Comparison of ENCODE assay signal across 8 cellular contexts in genomic region chr19:4399871-4400768, GRCh38. TPM values are rescaled to one million over a fixed set of nuclear protein-coding genes. Genes with fewer than 3 reads are reported as not detected.
DNase-seq lines count a peak whose midpoint lies in the region; ATAC-seq and TF ChIP-seq lines count a peak whose summit lies in the region.

Gene SH3GL1, minus strand, starts transcription at chr19:4400547. Its CDS starts 179 bp downstream, at chr19:4400368.

- H3K4me3 ChIP-seq in AG04450 (ENCODE audit: low read depth, low read length) (peak within 1 kb of the TSS; percentile 90), WERI-Rb-1 (ENCODE audit: low read depth, low read length) (peak within 1 kb of the TSS; percentile 90), mammary epithelial cell (replicated peaks in 1 of 3; ENCODE audit: insufficient read depth in 1 of 3, low read depth in 2 of 3, low read length in 3 of 3) (peak within 1 kb of the TSS; percentile 75 to 96 (median 87)), spleen (peak within 1 kb of the TSS; percentile 73 to 99 (median 90))

- POLR2A ChIA-PET in AG04450 (lab: Yijun Ruan, JAX): interaction anchor here (0.6 to 1.0 kb wide), 3 partner anchors 19 to 58 kb away, joined by 3 to 5 read pairs (median 4); no protein-coding TSS in a partner anchor

- peaks cover 78% of the 10 kb centered on the region for H3K79me2 ChIP-seq in mammary epithelial cell (ENCODE audit: insufficient read depth, low read length)

- H2AFZ ChIP-seq in mammary epithelial cell (ENCODE audit: low read depth, low read length): peak within 1 kb of the TSS; percentile 65

- H3K4me1 Mint-ChIP-seq in immature natural killer cell: peaks cover 56 to 78% of the 10 kb centered on the region in 2 donors

- H3K9ac ChIP-seq in mammary epithelial cell (ENCODE audit: insufficient read depth, low read length): peak within 1 kb of the TSS; percentile 86

- TF ChIP-seq CTCF in AG04450 (IDR thresholded peaks at IDR 0.05; ENCODE audit: low read depth, low read length) (peak; percentile 93), WERI-Rb-1 (IDR thresholded peaks at IDR 0.05; ENCODE audit: low read depth, low read length) (peak; percentile 93), mammary epithelial cell (conservative IDR thresholded peaks at IDR 0.05 in 1 of 2, IDR thresholded peaks at IDR 0.05 in 1 of 2; ENCODE audit: extremely low read depth in 1 of 2, insufficient read depth in 1 of 2, low read depth in 1 of 2, low read length in 2 of 2) (peak; percentile 91 to 98), spleen (IDR thresholded peaks at IDR 0.05 in 8 of 11, conservative IDR thresholded peaks at IDR 0.05 in 3 of 11) (peak; percentile 92 to 99 (median 97))

- CTCF ChIA-PET in AG04450 (lab: Charles Lee) (interaction anchor here (0.6 to 2.0 kb wide), 23 partner anchors 8 to 682 kb away, joined by 3 to 50 read pairs (median 4); partner anchors contain the start of genes MPND and YJU2), mammary epithelial cell (lab: Charles Lee; ENCODE audit: low non-redundant PET) (interaction anchor here (0.6 to 1.0 kb wide), 11 partner anchors 9 to 544 kb away, joined by 3 to 18 read pairs (median 4); partner anchors contain the start of gene MPND)

- H3K27ac Mint-ChIP-seq in immature natural killer cell: peak within 1 kb of the TSS; percentile 99 to 100 (median 99)

- H4K20me1 ChIP-seq in mammary epithelial cell (ENCODE audit: insufficient read depth, low read length): no peaks in the 10 kb centered on the region

- BruUV-seq in mammary epithelial cell (replicated peaks; lab: Mats Ljungman, UMichigan): no TSS peak

- peak within 1 kb of the TSS; percentile 61 for H3K27ac ChIP-seq in AG04450 (ENCODE audit: low read depth, low read length)
- H3K27ac ChIP-seq in WERI-Rb-1: peak within 1 kb of the TSS; percentile 89
- H3K27ac ChIP-seq in mammary epithelial cell (ENCODE audit: insufficient read depth, low read depth, low read length): peak within 1 kb of the TSS; percentile 95
- peak within 1 kb of the TSS; percentile 92 to 99 (median 96) for H3K27ac ChIP-seq in spleen

- H3K9me3 ChIP-seq in AG04450 (ENCODE audit: control insufficient read depth, insufficient read depth, low read length) (no peaks in the 10 kb centered on the region), WERI-Rb-1 (ENCODE audit: severe bottlenecking) (no peaks in the 10 kb centered on the region), mammary epithelial cell (replicated peaks; ENCODE audit: insufficient read depth, low read length) (no peaks in the 10 kb centered on the region), spleen (no peaks in the 10 kb centered on the region)

- H3K4me1 ChIP-seq in mammary epithelial cell (ENCODE audit: insufficient read depth, low read length) (peaks cover 19% of the 10 kb centered on the region), spleen (peaks cover 24 to 88% (median 69%) of the 10 kb centered on the region in 6 donors)

- ATAC-seq in GM18873 (IDR thresholded peaks at IDR 0.05; ENCODE audit: low FRiP score, unreplicated experiment) (peak; percentile 54), HG03135 (IDR thresholded peaks at IDR 0.05; ENCODE audit: unreplicated experiment) (peak; percentile 54)

- H3K4me2 ChIP-seq in mammary epithelial cell (ENCODE audit: insufficient read depth, low read depth, low read length): peak within 1 kb of the TSS; percentile 93

- peaks cover 10 to 13% (median 12%) of the 10 kb centered on the region in 3 donors for H3K27me3 Mint-ChIP-seq in immature natural killer cell (ENCODE audit: low read depth in 3 of 3)

- H3K27me3 ChIP-seq in AG04450 (ENCODE audit: control insufficient read depth, insufficient read depth, low read length): no peaks in the 10 kb centered on the region
- H3K27me3 ChIP-seq in WERI-Rb-1 (ENCODE audit: insufficient read depth, low read depth, severe bottlenecking): no peaks in the 10 kb centered on the region
- no peaks in the 10 kb centered on the region for H3K27me3 ChIP-seq in mammary epithelial cell (ENCODE audit: insufficient read depth, low read length)
- no peaks in the 10 kb centered on the region for H3K27me3 ChIP-seq in spleen (replicated peaks in 1 of 7)

- peak; percentile 81 for DNase-seq in AG04450 (ENCODE audit: low read depth, low spot score)
- peak; percentile 96 for DNase-seq in NCI-H2196 (lab: John Stamatoyannopoulos, UW; ENCODE audit: unreplicated experiment)
- DNase-seq in WERI-Rb-1: peak; percentile 84
- DNase-seq in mammary epithelial cell: peak; percentile 75
- peak; percentile 89 to 93 (median 93) for DNase-seq in immature natural killer cell
- peak; percentile 98 for DNase-seq in spleen

- dilution Hi-C loops in mammary epithelial cell (cut with HindIII; ENCODE audit: low sequenced_read_pairs): no loop called here

- no peaks in the 10 kb centered on the region for H3K36me3 Mint-ChIP-seq in immature natural killer cell

- in situ Hi-C loops in mammary epithelial cell (cut with MboI; ENCODE audit: low sequenced_read_pairs in 2 of 2): no loop called here

- peak within 1 kb of the TSS; percentile 87 to 97 (median 90) for H3K4me3 Mint-ChIP-seq in immature natural killer cell

- no peaks in the 10 kb centered on the region for H3K9me3 Mint-ChIP-seq in immature natural killer cell

- peaks cover 52% of the 10 kb centered on the region for H3K36me3 ChIP-seq in WERI-Rb-1
- peaks cover 12% of the 10 kb centered on the region for H3K36me3 ChIP-seq in mammary epithelial cell (ENCODE audit: insufficient read depth, low read length)
- peaks cover 0 to 35% (median 11%) of the 10 kb centered on the region in 6 donors for H3K36me3 ChIP-seq in spleen

- WGBS in mammary epithelial cell (ENCODE audit: low coverage, missing lambda C conversion rate): 1% methylated on average over 28 of the region's 96 CpGs
- WGBS in spleen, 5 donors: 0 to 1% (median 1%) methylated on average over 35 to 96 of the region's 96 CpGs

- intact Hi-C loops in mammary epithelial cell (cut with micrococcal nuclease) (loop anchor here (1.0 to 5.0 kb wide), 4 partner anchors 21 to 153 kb away; partner anchors contain the start of gene YJU2), spleen (cut with DNase I; ENCODE audit: low total_unique reads) (no loop called here)

- peak in 2 of 3 donors; percentile 3 to 34 for TF ChIP-seq POLR2A in spleen (IDR thresholded peaks at IDR 0.05)

RNA-seq across cellular contexts. Expression of gene SH3GL1, which starts in this region (rescaled TPM):
- 40.2 and 57.9 TPM in 2 replicates for polyA plus RNA-seq in AG04450 (2011; rRNA removed)
- 34.1 and 38.5 TPM in 2 replicates for polyA minus RNA-seq in AG04450 (2011; rRNA and poly(A)+ RNA removed)
- total RNA-seq in mammary epithelial cell: 100 to 1,000 TPM in 1 of 2 donors, 10 to 100 TPM in 1; 80.5 to 149 TPM
- polyA plus RNA-seq in mammary epithelial cell: 84.9 TPM
- polyA minus RNA-seq in mammary epithelial cell: 55.7 TPM
- 10 to 100 TPM; 13.8 to 24.6 (median 18.4) TPM for polyA plus RNA-seq in immature natural killer cell
- 10 to 100 TPM; 37.2 to 77.4 (median 66.2) TPM for total RNA-seq in spleen
- polyA plus RNA-seq in spleen: 10 to 100 TPM; 26.1 to 44.0 (median 31.3) TPM

Comparison
In these comparisons a context has a peak if more than half of its experiments do, and no peak if none do; other contexts are left out.
1. Peak in every context shown above with its lines: DNase-seq, ATAC-seq, H3K4me3 ChIP-seq and H3K27ac ChIP-seq.